ENCODE assay signal across 8 cellular contexts in genomic region chr6:144095134-144096002, GRCh38. TPM values are rescaled to one million over a fixed set of nuclear protein-coding genes. Genes with fewer than 3 reads are reported as not detected.
DNase-seq lines count a peak whose midpoint lies in the region; ATAC-seq and TF ChIP-seq lines count a peak whose summit lies in the region.

Gene SF3B5, minus strand, starts transcription at chr6:144095573. Its CDS starts 76 bp downstream, at chr6:144095497.

- ATAC-seq in GM19328 (IDR thresholded peaks at IDR 0.05; ENCODE audit: unreplicated experiment) (peak; percentile 90), HG03520 (IDR thresholded peaks at IDR 0.05; ENCODE audit: unreplicated experiment) (peak; percentile 92)

- peaks cover 32% of the 10 kb centered on the region for H3K4me1 ChIP-seq in BLaER1

- H3K9me3 Mint-ChIP-seq in activated CD4-positive, alpha-beta T cell treated with anti-CD3 and anti-CD28 coated beads, Interleukin-2, amount 10 ng/mL, durations not matched to agents 7 days and 5 days, result no peaks in the 10 kb centered on the region

- H4K20me1 ChIP-seq in BLaER1, result peaks cover 24% of the 10 kb centered on the region

- H3K4me3 Mint-ChIP-seq in activated CD4-positive, alpha-beta T cell treated with anti-CD3 and anti-CD28 coated beads, Interleukin-2, amount 10 ng/mL, durations not matched to agents 7 days and 5 days, result peak within 1 kb of the TSS; percentile 97

- no peak for TF ChIP-seq CTCF in coronary artery (IDR thresholded peaks at IDR 0.05)

- POLR2A ChIA-PET in activated CD4-positive, alpha-beta T cell treated with anti-CD3 and anti-CD28 coated beads, Interleukin-2, amount 10 ng/mL, durations not matched to agents 7 days and 5 days (lab: Charles Lee), result interaction anchor here (0.6 kb wide), 1 partner anchor 602 kb away, joined by 4 read pairs; no protein-coding TSS in a partner anchor

- H3K27me3 ChIP-seq in BLaER1, result no peaks in the 10 kb centered on the region
- H3K27me3 ChIP-seq in layer of hippocampus (ENCODE audit: control insufficient read depth, insufficient read depth, low read length), result no peaks in the 10 kb centered on the region

- peak within 1 kb of the TSS; percentile 80 for H3K27ac ChIP-seq in BLaER1
- H3K27ac ChIP-seq in coronary artery, result peak within 1 kb of the TSS; percentile 69 to 92
- peak within 1 kb of the TSS; percentile 73 for H3K27ac ChIP-seq in layer of hippocampus (ENCODE audit: low read depth, low read length)

- peak within 1 kb of the TSS; percentile 91 for H3K9ac ChIP-seq in BLaER1

- CTCF ChIA-PET in activated CD4-positive, alpha-beta T cell treated with anti-CD3 and anti-CD28 coated beads, Interleukin-2, amount 10 ng/mL, durations not matched to agents 7 days and 5 days (lab: Charles Lee), result interaction anchor here (0.6 to 1.8 kb wide), 3 partner anchors 40 to 808 kb away, joined by 4 to 5 read pairs (median 4); no protein-coding TSS in a partner anchor

- peaks cover 29% of the 10 kb centered on the region for H3K4me1 Mint-ChIP-seq in activated CD4-positive, alpha-beta T cell treated with anti-CD3 and anti-CD28 coated beads, Interleukin-2, amount 10 ng/mL, durations not matched to agents 7 days and 5 days

- peaks cover 5% of the 10 kb centered on the region; the same call in 1 of the 2 replicates for H3K36me3 ChIP-seq in BLaER1

- H3K27me3 Mint-ChIP-seq in activated CD4-positive, alpha-beta T cell treated with anti-CD3 and anti-CD28 coated beads, Interleukin-2, amount 10 ng/mL, durations not matched to agents 7 days and 5 days, result no peaks in the 10 kb centered on the region

- peak within 1 kb of the TSS; percentile 84 for H3K4me3 ChIP-seq in BLaER1
- peak within 1 kb of the TSS; percentile 97 for H3K4me3 ChIP-seq in coronary artery

- H3K4me2 ChIP-seq in BLaER1, result peak within 1 kb of the TSS; percentile 91

- H3K9me3 ChIP-seq in BLaER1, result no peaks in the 10 kb centered on the region

- H3K27ac Mint-ChIP-seq in activated CD4-positive, alpha-beta T cell treated with anti-CD3 and anti-CD28 coated beads, Interleukin-2, amount 10 ng/mL, durations not matched to agents 7 days and 5 days, result peak within 1 kb of the TSS; percentile 99

- peaks cover 5% of the 10 kb centered on the region for H3K36me3 Mint-ChIP-seq in activated CD4-positive, alpha-beta T cell treated with anti-CD3 and anti-CD28 coated beads, Interleukin-2, amount 10 ng/mL, durations not matched to agents 7 days and 5 days (ENCODE audit: low read depth)

- peak; percentile 100 for DNase-seq in NCI-H69 (lab: John Stamatoyannopoulos, UW)
- DNase-seq in activated CD4-positive, alpha-beta T cell treated with anti-CD3 and anti-CD28 coated beads, Interleukin-2, amount 10 ng/mL, durations not matched to agents 7 days and 5 days, result peak; percentile 100
- peak; percentile 99 for DNase-seq in coronary artery (ENCODE audit: low spot score)
- peak; percentile 90 to 93 for DNase-seq in stimulated activated CD4-positive, alpha-beta T cell treated with anti-CD3 and anti-CD28 coated beads, Interleukin-1b, Interleukin-23, amount 100 ng/mL, for 4 hours (ENCODE audit: low read depth in 2 of 2)

RNA-seq across cellular contexts. Expression of gene SF3B5, which starts in this region (rescaled TPM):
- total RNA-seq in activated CD4-positive, alpha-beta T cell treated with anti-CD3 and anti-CD28 coated beads, Interleukin-2, amount 10 ng/mL, durations not matched to agents 7 days and 5 days, result 100 to 1,000 TPM; 138 to 141 TPM

Comparison
In these comparisons a context has a peak if more than half of its experiments do, and no peak if none do; other contexts are left out.
1. Peak in every context shown above with its lines: DNase-seq, ATAC-seq, H3K4me3 ChIP-seq and H3K27ac ChIP-seq.